Comparison of ENCODE assay signal across 1 cellular context in the genomic region with DNA sequence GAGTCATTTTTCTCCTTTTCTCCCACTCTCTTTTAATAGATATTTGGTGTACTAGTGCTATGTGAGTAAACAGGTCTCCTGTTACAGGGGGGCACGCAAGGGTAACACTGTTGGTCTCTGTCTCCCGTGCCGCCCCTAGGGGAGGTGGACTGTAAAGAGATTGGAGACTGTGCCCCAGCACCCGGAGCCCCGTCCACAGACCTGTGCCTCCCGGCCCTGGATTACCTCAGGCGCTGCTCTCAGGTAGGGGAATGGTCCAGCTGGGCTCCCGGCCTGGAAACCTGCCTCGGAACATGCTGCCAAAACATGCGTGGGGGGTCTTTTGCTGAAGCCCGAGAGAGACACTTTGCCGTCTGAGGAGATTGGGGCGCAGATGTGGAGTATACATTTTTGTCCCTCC.
TF ChIP-seq lines count a peak whose summit lies in the region.

No MANE protein-coding gene starts in this region.

TF ChIP-seq in HepG2, 621 proteins besides CTCF, POLR2A, EP300 and RAD21 (continued from another document):
- TF ChIP-seq SMARCE1 (IDR thresholded peaks at IDR 0.05; ENCODE audit: borderline replicate concordance), result no peak
- TF ChIP-seq, protein P1, sequence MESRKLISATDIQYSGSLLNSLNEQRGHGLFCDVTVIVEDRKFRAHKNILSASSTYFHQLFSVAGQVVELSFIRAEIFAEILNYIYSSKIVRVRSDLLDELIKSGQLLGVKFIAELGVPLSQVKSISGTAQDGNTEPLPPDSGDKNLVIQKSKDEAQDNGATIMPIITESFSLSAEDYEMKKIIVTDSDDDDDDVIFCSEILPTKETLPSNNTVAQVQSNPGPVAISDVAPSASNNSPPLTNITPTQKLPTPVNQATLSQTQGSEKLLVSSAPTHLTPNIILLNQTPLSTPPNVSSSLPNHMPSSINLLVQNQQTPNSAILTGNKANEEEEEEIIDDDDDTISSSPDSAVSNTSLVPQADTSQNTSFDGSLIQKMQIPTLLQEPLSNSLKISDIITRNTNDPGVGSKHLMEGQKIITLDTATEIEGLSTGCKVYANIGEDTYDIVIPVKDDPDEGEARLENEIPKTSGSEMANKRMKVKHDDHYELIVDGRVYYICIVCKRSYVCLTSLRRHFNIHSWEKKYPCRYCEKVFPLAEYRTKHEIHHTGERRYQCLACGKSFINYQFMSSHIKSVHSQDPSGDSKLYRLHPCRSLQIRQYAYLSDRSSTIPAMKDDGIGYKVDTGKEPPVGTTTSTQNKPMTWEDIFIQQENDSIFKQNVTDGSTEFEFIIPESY (CRISPR knock-in tag; IDR thresholded peaks at IDR 0.05), result no peak
- TF ChIP-seq, protein P2, sequence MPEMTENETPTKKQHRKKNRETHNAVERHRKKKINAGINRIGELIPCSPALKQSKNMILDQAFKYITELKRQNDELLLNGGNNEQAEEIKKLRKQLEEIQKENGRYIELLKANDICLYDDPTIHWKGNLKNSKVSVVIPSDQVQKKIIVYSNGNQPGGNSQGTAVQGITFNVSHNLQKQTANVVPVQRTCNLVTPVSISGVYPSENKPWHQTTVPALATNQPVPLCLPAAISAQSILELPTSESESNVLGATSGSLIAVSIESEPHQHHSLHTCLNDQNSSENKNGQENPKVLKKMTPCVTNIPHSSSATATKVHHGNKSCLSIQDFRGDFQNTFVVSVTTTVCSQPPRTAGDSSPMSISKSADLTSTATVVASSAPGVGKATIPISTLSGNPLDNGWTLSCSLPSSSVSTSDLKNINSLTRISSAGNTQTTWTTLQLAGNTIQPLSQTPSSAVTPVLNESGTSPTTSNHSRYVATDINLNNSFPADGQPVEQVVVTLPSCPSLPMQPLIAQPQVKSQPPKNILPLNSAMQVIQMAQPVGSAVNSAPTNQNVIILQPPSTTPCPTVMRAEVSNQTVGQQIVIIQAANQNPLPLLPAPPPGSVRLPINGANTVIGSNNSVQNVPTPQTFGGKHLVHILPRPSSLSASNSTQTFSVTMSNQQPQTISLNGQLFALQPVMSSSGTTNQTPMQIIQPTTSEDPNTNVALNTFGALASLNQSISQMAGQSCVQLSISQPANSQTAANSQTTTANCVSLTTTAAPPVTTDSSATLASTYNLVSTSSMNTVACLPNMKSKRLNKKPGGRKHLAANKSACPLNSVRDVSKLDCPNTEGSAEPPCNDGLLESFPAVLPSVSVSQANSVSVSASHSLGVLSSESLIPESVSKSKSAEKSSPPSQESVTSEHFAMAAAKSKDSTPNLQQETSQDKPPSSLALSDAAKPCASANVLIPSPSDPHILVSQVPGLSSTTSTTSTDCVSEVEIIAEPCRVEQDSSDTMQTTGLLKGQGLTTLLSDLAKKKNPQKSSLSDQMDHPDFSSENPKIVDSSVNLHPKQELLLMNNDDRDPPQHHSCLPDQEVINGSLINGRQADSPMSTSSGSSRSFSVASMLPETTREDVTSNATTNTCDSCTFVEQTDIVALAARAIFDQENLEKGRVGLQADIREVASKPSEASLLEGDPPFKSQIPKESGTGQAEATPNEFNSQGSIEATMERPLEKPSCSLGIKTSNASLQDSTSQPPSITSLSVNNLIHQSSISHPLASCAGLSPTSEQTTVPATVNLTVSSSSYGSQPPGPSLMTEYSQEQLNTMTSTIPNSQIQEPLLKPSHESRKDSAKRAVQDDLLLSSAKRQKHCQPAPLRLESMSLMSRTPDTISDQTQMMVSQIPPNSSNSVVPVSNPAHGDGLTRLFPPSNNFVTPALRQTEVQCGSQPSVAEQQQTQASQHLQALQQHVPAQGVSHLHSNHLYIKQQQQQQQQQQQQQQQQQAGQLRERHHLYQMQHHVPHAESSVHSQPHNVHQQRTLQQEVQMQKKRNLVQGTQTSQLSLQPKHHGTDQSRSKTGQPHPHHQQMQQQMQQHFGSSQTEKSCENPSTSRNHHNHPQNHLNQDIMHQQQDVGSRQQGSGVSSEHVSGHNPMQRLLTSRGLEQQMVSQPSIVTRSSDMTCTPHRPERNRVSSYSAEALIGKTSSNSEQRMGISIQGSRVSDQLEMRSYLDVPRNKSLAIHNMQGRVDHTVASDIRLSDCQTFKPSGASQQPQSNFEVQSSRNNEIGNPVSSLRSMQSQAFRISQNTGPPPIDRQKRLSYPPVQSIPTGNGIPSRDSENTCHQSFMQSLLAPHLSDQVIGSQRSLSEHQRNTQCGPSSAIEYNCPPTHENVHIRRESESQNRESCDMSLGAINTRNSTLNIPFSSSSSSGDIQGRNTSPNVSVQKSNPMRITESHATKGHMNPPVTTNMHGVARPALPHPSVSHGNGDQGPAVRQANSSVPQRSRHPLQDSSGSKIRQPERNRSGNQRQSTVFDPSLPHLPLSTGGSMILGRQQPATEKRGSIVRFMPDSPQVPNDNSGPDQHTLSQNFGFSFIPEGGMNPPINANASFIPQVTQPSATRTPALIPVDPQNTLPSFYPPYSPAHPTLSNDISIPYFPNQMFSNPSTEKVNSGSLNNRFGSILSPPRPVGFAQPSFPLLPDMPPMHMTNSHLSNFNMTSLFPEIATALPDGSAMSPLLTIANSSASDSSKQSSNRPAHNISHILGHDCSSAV (CRISPR knock-in tag; IDR thresholded peaks at IDR 0.05; ENCODE audit: borderline replicate concordance), result no peak
- no peak for TF ChIP-seq SKI (IDR thresholded peaks at IDR 0.05; ENCODE audit: partially characterized antibody)
